ENCODE assay signal across 20 cellular contexts in genomic region chr12:102314821-102315220, GRCh38.
"Had no signal": no experiment of that assay in that cellular context is flagged by ENCODE, and none has a peak within 500 bp of the region (broad histone marks: within the 10 kb centered on the region; RNA-seq: fewer than 3 reads in every experiment).

No MANE protein-coding gene starts in this region.

- H3K36me3 ChIP-seq: esophagus muscularis mucosa, heart left ventricle, neutrophil, spleen, tibial artery had no signal

- H3K9me3 Mint-ChIP-seq: stimulated activated memory B cell treated with anti-CD40 and anti-IgM and Interleukin-4, amounts not matched to agents 10 μg/mL and 1 μg/mL and 100 μg/mL, for 72 hours; stimulated activated naive CD8-positive, alpha-beta T cell treated with anti-CD3 and anti-CD28 coated beads, Interleukin-15, Interleukin-2, amounts not matched to agents 100 ng/mL and 50 ng/mL, for 24 hours had no signal

- H3K4me3 ChIP-seq: esophagus muscularis mucosa, heart left ventricle, mucosa of descending colon, spleen, tibial artery had no signal

- H3K27ac ChIP-seq: epithelial cell of prostate, esophagus muscularis mucosa, heart left ventricle, neutrophil, spleen, tibial artery had no signal

- ATAC-seq: heart left ventricle; mucosa of descending colon; naive thymus-derived CD8-positive, alpha-beta T cell; sciatic nerve; stimulated activated memory B cell treated with anti-CD40 and anti-IgM and Interleukin-4, amounts not matched to agents 10 μg/mL and 1 μg/mL and 100 μg/mL, for 72 hours had no signal

- DNase-seq: effector memory CD4-positive, alpha-beta T cell; foreskin melanocyte; heart left ventricle; hippocampal formation; kidney glomerular epithelial cell; mammary epithelial cell; mucosa of descending colon; naive thymus-derived CD8-positive, alpha-beta T cell; posterior cingulate gyrus; spleen; stimulated activated CD4-positive, alpha-beta T cell treated with anti-CD3 and anti-CD28 coated beads, Interleukin-15, amount 100 ng/mL, for 24 hours; stimulated activated CD4-positive, alpha-beta T cell treated with anti-CD3 and anti-CD28 coated beads, Interleukin-1b, Interleukin-23, amount 100 ng/mL, for 48 hours; stimulated activated CD4-positive, alpha-beta T cell treated with anti-CD3 and anti-CD28 coated beads, Interleukin-4, amount 100 ng/mL, for 24 hours; tibial artery had no signal

- H3K27me3 ChIP-seq: esophagus muscularis mucosa, heart left ventricle, neutrophil, spleen, tibial artery had no signal

- H3K9me3 ChIP-seq: esophagus muscularis mucosa, heart left ventricle, mucosa of descending colon, neutrophil, spleen, tibial artery had no signal

- H3K27ac Mint-ChIP-seq: naive thymus-derived CD8-positive, alpha-beta T cell; stimulated activated memory B cell treated with anti-CD40 and anti-IgM and Interleukin-4, amounts not matched to agents 10 μg/mL and 1 μg/mL and 100 μg/mL, for 72 hours; stimulated activated naive CD8-positive, alpha-beta T cell treated with anti-CD3 and anti-CD28 coated beads, Interleukin-15, Interleukin-2, amounts not matched to agents 100 ng/mL and 50 ng/mL, for 24 hours had no signal

- H3K4me1 ChIP-seq: esophagus muscularis mucosa, heart left ventricle, spleen, tibial artery had no signal

- H3K4me3 Mint-ChIP-seq: naive thymus-derived CD8-positive, alpha-beta T cell; stimulated activated memory B cell treated with anti-CD40 and anti-IgM and Interleukin-4, amounts not matched to agents 10 μg/mL and 1 μg/mL and 100 μg/mL, for 72 hours; stimulated activated naive CD8-positive, alpha-beta T cell treated with anti-CD3 and anti-CD28 coated beads, Interleukin-15, Interleukin-2, amounts not matched to agents 100 ng/mL and 50 ng/mL, for 24 hours had no signal

- H3K4me1 Mint-ChIP-seq: naive thymus-derived CD8-positive, alpha-beta T cell; stimulated activated memory B cell treated with anti-CD40 and anti-IgM and Interleukin-4, amounts not matched to agents 10 μg/mL and 1 μg/mL and 100 μg/mL, for 72 hours had no signal

- H3K36me3 Mint-ChIP-seq: naive thymus-derived CD8-positive, alpha-beta T cell; stimulated activated memory B cell treated with anti-CD40 and anti-IgM and Interleukin-4, amounts not matched to agents 10 μg/mL and 1 μg/mL and 100 μg/mL, for 72 hours had no signal
